19 cellular contexts compared by ENCODE assay signal in the genomic region with DNA sequence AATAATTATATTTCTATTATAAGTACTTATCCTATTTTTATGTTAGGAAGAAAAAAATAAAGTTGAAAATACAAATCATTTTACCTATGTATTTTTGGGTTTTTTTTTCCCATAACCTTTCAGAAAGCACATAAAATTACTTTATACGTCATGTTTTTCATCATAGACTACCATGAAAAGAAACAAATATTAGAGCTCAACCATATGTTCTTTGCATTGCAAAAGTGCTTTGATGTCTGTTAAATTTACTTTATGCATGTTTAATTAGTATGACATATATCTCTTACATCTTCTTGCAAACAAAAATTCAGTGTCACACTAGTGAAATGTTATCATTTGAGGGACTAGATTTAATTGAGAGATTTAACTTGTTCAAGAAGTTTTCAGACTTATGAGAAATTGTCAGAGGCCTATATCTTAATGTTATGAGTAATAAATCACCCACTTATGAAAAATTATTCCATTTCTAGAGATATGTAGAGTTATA. TPM values are rescaled to one million over a fixed set of nuclear protein-coding genes. Genes with fewer than 3 reads are reported as not detected.
DNase-seq lines count a peak whose midpoint lies in the region; FAIRE-seq and TF ChIP-seq lines count a peak whose summit lies in the region.
"Had no signal": no experiment of that assay in that cellular context is flagged by ENCODE, and none has a peak within 500 bp of the region (broad histone marks: within the 10 kb centered on the region; RNA-seq: fewer than 3 reads in every experiment).

No MANE protein-coding gene starts in this region.

- H3K27me3 ChIP-seq in small intestine (ENCODE audit: control insufficient read depth in 2 of 2, insufficient read depth in 2 of 2, low read length in 2 of 2), result no peaks in the 10 kb centered on the region
- H3K27me3 ChIP-seq in prostate gland (replicated peaks; ENCODE audit: insufficient read depth), result no peaks in the 10 kb centered on the region
- H3K27me3 ChIP-seq: BE2C, BLaER1 had no signal

- 94 to 98% (median 98%) methylated on average over 1 of the region's 1 CpG for WGBS in small intestine, 3 donors
- 100% methylated on average over 1 of the region's 1 CpG for WGBS in prostate gland

- DNase-seq in small intestine (no peak), prostate gland (ENCODE audit: low spot score) (no peak), coronary artery (ENCODE audit: low spot score) (no peak), CD14-positive monocyte (ENCODE audit: low spot score) (no peak)
- DNase-seq: 8988T; ACHN; BE2C; C1 segment of cervical spinal cord; Caco-2; Calu3; CD4-positive, alpha-beta T cell; CD8-positive, alpha-beta T cell; DMS79 treated with DMSO at 0.1 percent for 48 hours; GF-D8 had no signal

- H3K27me3 Mint-ChIP-seq in CD14-positive monocyte (ENCODE audit: low read depth in 3 of 3), result no peaks in the 10 kb centered on the region
- H3K27me3 Mint-ChIP-seq: CD4-positive, alpha-beta T cell had no signal

- peak; percentile 13 for FAIRE-seq in TTC549 (lab: Jason Lieb, UNC)
- peak; percentile 19 for FAIRE-seq in small intestine (lab: Jason Lieb, UNC)
- FAIRE-seq: D721Med, GM12892, GM18507 had no signal

- H3K4me1 Mint-ChIP-seq in CD14-positive monocyte, result no peaks in the 10 kb centered on the region

- H3K9me3 ChIP-seq in small intestine (ENCODE audit: control insufficient read depth, low read depth) (no peaks in the 10 kb centered on the region), prostate gland (no peaks in the 10 kb centered on the region)
- H3K9me3 ChIP-seq: BE2C, BLaER1, Caco-2 had no signal

- TF ChIP-seq POLR2A in prostate gland (IDR thresholded peaks at IDR 0.05), result no peak

- H3K4me3 ChIP-seq in small intestine (ENCODE audit: low read depth in 1 of 2, low read length in 2 of 2), result no peak overlapping the region
- no peak overlapping the region for H3K4me3 ChIP-seq in prostate gland
- H3K4me3 ChIP-seq in coronary artery, result no peak overlapping the region
- H3K4me3 ChIP-seq: BLaER1 had no signal

- H3K36me3 Mint-ChIP-seq in CD14-positive monocyte, result peaks cover 18 to 21% of the 10 kb centered on the region in 2 donors
- H3K36me3 Mint-ChIP-seq: CD8-positive, alpha-beta T cell had no signal

- H3K27ac ChIP-seq in small intestine (ENCODE audit: low read depth in 1 of 2, low read length in 1 of 2), result no peak overlapping the region
- no peak overlapping the region for H3K27ac ChIP-seq in prostate gland
- H3K27ac ChIP-seq in coronary artery, result no peak overlapping the region
- H3K27ac ChIP-seq: BLaER1 had no signal

- H3K36me3 ChIP-seq in small intestine (ENCODE audit: control insufficient read depth in 2 of 2, insufficient read depth in 2 of 2, low read length in 2 of 2) (no peaks in the 10 kb centered on the region), prostate gland (no peaks in the 10 kb centered on the region)

- TF ChIP-seq CTCF in prostate gland (IDR thresholded peaks at IDR 0.05) (no peak), coronary artery (IDR thresholded peaks at IDR 0.05) (no peak), CD14-positive monocyte (IDR thresholded peaks at IDR 0.05) (no peak)

- no peak overlapping the region for H3K27ac Mint-ChIP-seq in CD14-positive monocyte
- H3K27ac Mint-ChIP-seq: CD4-positive, alpha-beta T cell; CD8-positive, alpha-beta T cell had no signal

- no peak overlapping the region for H3K4me3 Mint-ChIP-seq in CD14-positive monocyte
- H3K4me3 Mint-ChIP-seq: CD4-positive, alpha-beta T cell; CD8-positive, alpha-beta T cell had no signal

- no peaks in the 10 kb centered on the region for H3K9me3 Mint-ChIP-seq in CD14-positive monocyte
- H3K9me3 Mint-ChIP-seq: CD4-positive, alpha-beta T cell; CD8-positive, alpha-beta T cell had no signal

- H3K4me1 ChIP-seq in small intestine (ENCODE audit: control insufficient read depth in 2 of 2, insufficient read depth in 1 of 2, low read depth in 1 of 2, low read length in 1 of 2), result no peaks in the 10 kb centered on the region
- no peaks in the 10 kb centered on the region for H3K4me1 ChIP-seq in prostate gland (replicated peaks)
- H3K4me1 ChIP-seq: BE2C, BLaER1, Caco-2 had no signal

- intact Hi-C loops in prostate gland (cut with DNase I), result loop anchor here (10.0 kb wide), 1 partner anchor 285 kb away; no protein-coding TSS in a partner anchor
- intact Hi-C loops in CD14-positive monocyte (cut with micrococcal nuclease), result loop anchor here (5.0 kb wide), 2 partner anchors 202 to 427 kb away; no protein-coding TSS in a partner anchor

RNA-seq across cellular contexts. Expression of gene BRIP1, which starts 24.0 kb away (rescaled TPM):
- 1 to 10 TPM in 1 of 3 donors, under 1 TPM in 2; 0.27 to 1.8 (median 0.67) TPM for polyA plus RNA-seq in small intestine
- total RNA-seq in prostate gland, result 1 to 10 TPM; 1.3 to 3.9 TPM
- under 1 TPM; 0.11 to 0.12 TPM for polyA plus RNA-seq in CD14-positive monocyte
